2 cellular contexts compared by ENCODE assay signal in genomic region chr11:131687291-131688055, GRCh38.
TF ChIP-seq lines count a peak whose summit lies in the region.

No MANE protein-coding gene starts in this region.

TF ChIP-seq in SK-N-SH, 30 proteins besides CTCF, POLR2A, EP300 and RAD21 (continued from another document):
- TF ChIP-seq PBX3 (IDR thresholded peaks at IDR 0.05), result no peak
- no peak for TF ChIP-seq SIN3A (IDR thresholded peaks at IDR 0.05; ENCODE audit: borderline replicate concordance, low read depth, low read length)
- TF ChIP-seq MEF2A (IDR thresholded peaks at IDR 0.05; ENCODE audit: borderline replicate concordance, low read depth), result no peak
- TF ChIP-seq RFX5 (IDR thresholded peaks at IDR 0.05; ENCODE audit: low read length), result no peak
- no peak for TF ChIP-seq ELF1 (IDR thresholded peaks at IDR 0.05)
TF ChIP-seq in SK-N-SH: peak in this region for 0.

TF ChIP-seq in SK-N-SH treated with all-trans-retinoic acid at 6 μM for 48 hours, 23 proteins besides CTCF, POLR2A, EP300 and RAD21 (continued from another document):
- TF ChIP-seq, protein P1, sequence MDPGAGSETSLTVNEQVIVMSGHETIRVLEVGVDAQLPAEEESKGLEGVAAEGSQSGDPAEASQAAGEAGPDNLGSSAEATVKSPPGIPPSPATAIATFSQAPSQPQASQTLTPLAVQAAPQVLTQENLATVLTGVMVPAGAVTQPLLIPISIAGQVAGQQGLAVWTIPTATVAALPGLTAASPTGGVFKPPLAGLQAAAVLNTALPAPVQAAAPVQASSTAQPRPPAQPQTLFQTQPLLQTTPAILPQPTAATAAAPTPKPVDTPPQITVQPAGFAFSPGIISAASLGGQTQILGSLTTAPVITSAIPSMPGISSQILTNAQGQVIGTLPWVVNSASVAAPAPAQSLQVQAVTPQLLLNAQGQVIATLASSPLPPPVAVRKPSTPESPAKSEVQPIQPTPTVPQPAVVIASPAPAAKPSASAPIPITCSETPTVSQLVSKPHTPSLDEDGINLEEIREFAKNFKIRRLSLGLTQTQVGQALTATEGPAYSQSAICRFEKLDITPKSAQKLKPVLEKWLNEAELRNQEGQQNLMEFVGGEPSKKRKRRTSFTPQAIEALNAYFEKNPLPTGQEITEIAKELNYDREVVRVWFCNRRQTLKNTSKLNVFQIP (CRISPR knock-in tag; IDR thresholded peaks at IDR 0.05; ENCODE audit: borderline replicate concordance, low read depth), result no peak
- TF ChIP-seq, protein P2, sequence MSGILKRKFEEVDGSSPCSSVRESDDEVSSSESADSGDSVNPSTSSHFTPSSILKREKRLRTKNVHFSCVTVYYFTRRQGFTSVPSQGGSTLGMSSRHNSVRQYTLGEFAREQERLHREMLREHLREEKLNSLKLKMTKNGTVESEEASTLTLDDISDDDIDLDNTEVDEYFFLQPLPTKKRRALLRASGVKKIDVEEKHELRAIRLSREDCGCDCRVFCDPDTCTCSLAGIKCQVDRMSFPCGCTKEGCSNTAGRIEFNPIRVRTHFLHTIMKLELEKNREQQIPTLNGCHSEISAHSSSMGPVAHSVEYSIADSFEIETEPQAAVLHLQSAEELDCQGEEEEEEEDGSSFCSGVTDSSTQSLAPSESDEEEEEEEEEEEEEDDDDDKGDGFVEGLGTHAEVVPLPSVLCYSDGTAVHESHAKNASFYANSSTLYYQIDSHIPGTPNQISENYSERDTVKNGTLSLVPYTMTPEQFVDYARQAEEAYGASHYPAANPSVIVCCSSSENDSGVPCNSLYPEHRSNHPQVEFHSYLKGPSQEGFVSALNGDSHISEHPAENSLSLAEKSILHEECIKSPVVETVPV (CRISPR knock-in tag; IDR thresholded peaks at IDR 0.05), result no peak
- no peak for TF ChIP-seq CSDC2 (CRISPR knock-in tag; IDR thresholded peaks at IDR 0.05)
